Comparison of ENCODE assay signal across 23 cellular contexts in genomic region chr1:12851779-12852178, GRCh38. TPM values are rescaled to one million over a fixed set of nuclear protein-coding genes. Genes with fewer than 3 reads are reported as not detected.
DNase-seq lines count a peak whose midpoint lies in the region; ATAC-seq and FAIRE-seq lines count a peak whose summit lies in the region.
"Had no signal": no experiment of that assay in that cellular context is flagged by ENCODE, and none has a peak within 500 bp of the region (broad histone marks: within the 10 kb centered on the region; RNA-seq: fewer than 3 reads in every experiment).

No MANE protein-coding gene starts in this region.

- no peaks in the 10 kb centered on the region for H3K36me3 ChIP-seq in GM23248 (ENCODE audit: low read depth)
- H3K36me3 ChIP-seq: adrenal gland, tibial nerve, WERI-Rb-1 had no signal

- WGBS in GM23248 (ENCODE audit: low coverage in 1 of 2, low lambda C conversion rate in 2 of 2, missing lambda C conversion rate in 2 of 2), 2 experiments, result 23 to 24% methylated on average over 4 of the region's 4 CpGs

- FAIRE-seq in RCC 7860 (lab: Jason Lieb, UNC), result no peak
- FAIRE-seq: A204.1 had no signal

- no peak overlapping the region for H3K4me3 ChIP-seq in GM23248
- H3K4me3 ChIP-seq: adrenal gland, hepatocyte, tibial nerve had no signal

- ATAC-seq in GM21529 (IDR thresholded peaks at IDR 0.05; ENCODE audit: unreplicated experiment) (no peak), GM19351 (IDR thresholded peaks at IDR 0.05; ENCODE audit: unreplicated experiment) (no peak)
- ATAC-seq: stimulated activated memory B cell treated with anti-CD40 and anti-IgM and Interleukin-4, amounts not matched to agents 10 μg/mL and 1 μg/mL and 100 μg/mL, for 72 hours; T-cell had no signal

- no peaks in the 10 kb centered on the region for H3K4me1 ChIP-seq in GM23248 (ENCODE audit: insufficient read depth)
- H3K4me1 ChIP-seq: adrenal gland, tibial nerve had no signal

- no peak overlapping the region for H3K4me2 ChIP-seq in GM23248 (ENCODE audit: unreplicated experiment)
- H3K4me2 ChIP-seq: hepatocyte had no signal

- no peak overlapping the region; the same call in 1 of the 2 replicates for H3K27ac ChIP-seq in GM23248
- H3K27ac ChIP-seq: adrenal gland, hepatocyte, tibial nerve, WERI-Rb-1 had no signal

- in situ Hi-C loops in GM23248 (cut with MboI), result no loop called here

- no peak overlapping the region for H3K9ac ChIP-seq in GM23248

- no peaks in the 10 kb centered on the region for H3K9me3 ChIP-seq in GM23248 (ENCODE audit: low read depth)
- H3K9me3 ChIP-seq: adrenal gland had no signal

- no peaks in the 10 kb centered on the region for H3K27me3 ChIP-seq in GM23248 (replicated peaks; ENCODE audit: insufficient read depth)
- H3K27me3 ChIP-seq: adrenal gland, hepatocyte, tibial nerve had no signal

- DNase-seq in A172 (ENCODE audit: low spot score) (peak; percentile 73), GM23248 (peak; percentile 45), RCC 7860 (ENCODE audit: low spot score) (peak; percentile 35), fibroblast of peridontal ligament (ENCODE audit: extremely low read depth) (peak; percentile 35), C1 segment of cervical spinal cord (lab: John Stamatoyannopoulos, UW) (no peak), CD1c-positive myeloid dendritic cell (ENCODE audit: extremely low spot score) (no peak)
- DNase-seq: activated CD4-positive, alpha-beta memory T cell treated with anti-CD3 and anti-CD28 coated beads for 36 hours; adrenal gland; effector CD8-positive, alpha-beta T cell; NCI-H774; T-cell; WERI-Rb-1 had no signal

- no peaks in the 10 kb centered on the region for H3F3A ChIP-seq in GM23248 (ENCODE audit: insufficient read depth)

- no peaks in the 10 kb centered on the region for H3K79me2 ChIP-seq in GM23248 (ENCODE audit: insufficient read depth)
- H3K79me2 ChIP-seq: hepatocyte had no signal

- no peaks in the 10 kb centered on the region for H3K9me2 ChIP-seq in GM23248 (ENCODE audit: insufficient read depth)

- no peak overlapping the region for H2AFZ ChIP-seq in GM23248
- H2AFZ ChIP-seq: hepatocyte had no signal

- H4K20me1 ChIP-seq in GM23248 (ENCODE audit: insufficient read depth), result no peaks in the 10 kb centered on the region

RNA-seq across cellular contexts. Expression of gene HNRNPCL1, which starts 3.3 kb away (rescaled TPM):
- total RNA-seq in A172 (2014; rRNA removed; shearing (Covaris generic)), result not detected in 2 replicates
- total RNA-seq in GM23248 (2014; rRNA removed; shearing (Covaris generic)), result not detected in 2 replicates
- not detected in 2 replicates for polyA plus RNA-seq in GM23248 (2016; fragmentation: Nextera tagmentation; extraction: Ambion mirVana)
- total RNA-seq: activated CD4-positive, alpha-beta memory T cell treated with anti-CD3 and anti-CD28 coated beads for 36 hours; adrenal gland; fibroblast of lung; G401; hepatocyte; kidney epithelial cell; mesothelial cell of epicardium; neural crest cell; T-cell; tibial nerve had no signal
- polyA plus RNA-seq: adrenal gland, fibroblast of lung, hepatocyte had no signal

RNA-seq across cellular contexts. Expression of gene PRAMEF2, which starts 5.1 kb away (rescaled TPM):
- total RNA-seq in A172 (2014; rRNA removed; shearing (Covaris generic)), result not detected in 2 replicates
- not detected in 2 replicates for total RNA-seq in GM23248 (2014; rRNA removed; shearing (Covaris generic))
- not detected in 2 replicates for polyA plus RNA-seq in GM23248 (2016; fragmentation: Nextera tagmentation; extraction: Ambion mirVana)
- total RNA-seq: activated CD4-positive, alpha-beta memory T cell treated with anti-CD3 and anti-CD28 coated beads for 36 hours; adrenal gland; fibroblast of lung; G401; hepatocyte; kidney epithelial cell; mesothelial cell of epicardium; neural crest cell; T-cell; tibial nerve had no signal
- polyA plus RNA-seq: adrenal gland, fibroblast of lung, hepatocyte had no signal

RNA-seq across cellular contexts. Expression of gene PRAMEF11, which starts 20.6 kb away (rescaled TPM):
- total RNA-seq in A172 (2014; rRNA removed; shearing (Covaris generic)), result not detected in 2 replicates
- total RNA-seq in GM23248 (2014; rRNA removed; shearing (Covaris generic)), result not detected in 2 replicates
- not detected in 2 replicates for polyA plus RNA-seq in GM23248 (2016; fragmentation: Nextera tagmentation; extraction: Ambion mirVana)
- total RNA-seq: activated CD4-positive, alpha-beta memory T cell treated with anti-CD3 and anti-CD28 coated beads for 36 hours; adrenal gland; fibroblast of lung; G401; hepatocyte; kidney epithelial cell; mesothelial cell of epicardium; neural crest cell; T-cell; tibial nerve had no signal
- polyA plus RNA-seq: adrenal gland, fibroblast of lung, hepatocyte had no signal

RNA-seq across cellular contexts. Expression of gene PRAMEF4, which starts 34.2 kb away (rescaled TPM):
- total RNA-seq in A172 (2014; rRNA removed; shearing (Covaris generic)), result not detected in 2 replicates
- total RNA-seq in GM23248 (2014; rRNA removed; shearing (Covaris generic)), result not detected in 2 replicates
- polyA plus RNA-seq in GM23248 (2016; fragmentation: Nextera tagmentation; extraction: Ambion mirVana), result not detected in 2 replicates
- total RNA-seq: activated CD4-positive, alpha-beta memory T cell treated with anti-CD3 and anti-CD28 coated beads for 36 hours; adrenal gland; fibroblast of lung; G401; hepatocyte; kidney epithelial cell; mesothelial cell of epicardium; neural crest cell; T-cell; tibial nerve had no signal
- polyA plus RNA-seq: adrenal gland, fibroblast of lung, hepatocyte had no signal

RNA-seq across cellular contexts. Expression of gene PRAMEF10, which starts 46.3 kb away (rescaled TPM):
- total RNA-seq in A172 (2014; rRNA removed; shearing (Covaris generic)), result not detected in 2 replicates
- total RNA-seq in GM23248 (2014; rRNA removed; shearing (Covaris generic)), result not detected in 2 replicates
- polyA plus RNA-seq in GM23248 (2016; fragmentation: Nextera tagmentation; extraction: Ambion mirVana), result not detected in 2 replicates
- total RNA-seq: activated CD4-positive, alpha-beta memory T cell treated with anti-CD3 and anti-CD28 coated beads for 36 hours; adrenal gland; fibroblast of lung; G401; hepatocyte; kidney epithelial cell; mesothelial cell of epicardium; neural crest cell; T-cell; tibial nerve had no signal
- polyA plus RNA-seq: adrenal gland, fibroblast of lung, hepatocyte had no signal

Comparison
In these comparisons a context has a peak if more than half of its experiments do, and no peak if none do; other contexts are left out.
1. DNase-seq: peak in A172 (single experiment), GM23248 (single experiment), RCC 7860 (single experiment) and fibroblast of peridontal ligament (single experiment); none in C1 segment of cervical spinal cord (0 of 14) and CD1c-positive myeloid dendritic cell (single experiment).